8 cellular contexts compared by ENCODE assay signal in the genomic region with DNA sequence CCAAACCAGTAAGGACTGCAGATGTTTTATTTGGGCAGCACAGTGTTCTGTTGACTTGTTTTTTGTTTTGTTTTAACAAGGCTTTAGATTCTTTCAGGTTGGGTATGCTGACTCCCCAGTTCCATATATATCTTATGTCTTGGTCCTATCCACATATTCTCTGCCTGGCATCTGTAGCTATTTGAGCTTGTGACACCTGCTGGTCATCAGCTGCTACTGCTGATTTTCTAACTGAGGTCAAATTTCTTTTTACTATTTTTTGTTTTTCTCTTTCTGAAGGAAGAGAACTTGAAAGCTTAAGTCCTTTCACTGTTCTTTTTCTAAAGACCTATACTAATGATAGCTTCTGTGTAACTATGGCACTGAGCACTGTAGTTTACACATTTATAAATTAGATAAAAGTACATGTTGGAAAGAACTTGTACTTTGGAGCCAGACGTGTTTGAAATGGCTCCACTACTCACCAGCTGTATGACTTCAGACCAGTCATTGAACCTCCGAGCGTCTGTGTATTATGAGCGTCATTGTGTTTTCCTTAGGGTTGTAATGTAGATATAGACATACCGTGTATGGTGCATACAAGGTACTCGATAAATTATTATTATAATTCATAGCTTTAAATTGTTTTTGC.
DNase-seq lines count a peak whose midpoint lies in the region; ATAC-seq and TF ChIP-seq lines count a peak whose summit lies in the region.

No MANE protein-coding gene starts in this region.

- CTCF ChIA-PET in activated CD8-positive, alpha-beta memory T cell treated with anti-CD3 and anti-CD28 coated beads, Interleukin-2, amount 10 ng/mL, durations not matched to agents 7 days and 5 days (lab: Charles Lee): interaction anchor here (0.6 to 3.6 kb wide), 16 partner anchors 8 to 875 kb away, joined by 3 to 14 read pairs (median 4); no protein-coding TSS in a partner anchor
- CTCF ChIA-PET in OCI-LY7 (lab: Charles Lee; ENCODE audit: unreplicated experiment): no interaction called here

- H3K36me3 ChIP-seq in OCI-LY7 (ENCODE audit: insufficient read depth, low read length): peaks cover 88% of the 10 kb centered on the region
- H3K36me3 ChIP-seq in upper lobe of right lung: peaks cover 66% of the 10 kb centered on the region

- no peaks in the 10 kb centered on the region for H3K4me1 ChIP-seq in OCI-LY7 (ENCODE audit: insufficient read depth, low read length, poor library complexity, severe bottlenecking)
- H3K4me1 ChIP-seq in upper lobe of right lung: no peaks in the 10 kb centered on the region

- H3K27ac ChIP-seq in OCI-LY7 (ENCODE audit: low read depth, low read length, poor library complexity, severe bottlenecking) (no peak overlapping the region), upper lobe of right lung (no peak overlapping the region)

- H3K27me3 ChIP-seq in upper lobe of right lung: no peaks in the 10 kb centered on the region

- peak; percentile 63 for ATAC-seq in activated CD8-positive, alpha-beta memory T cell treated with anti-CD3 and anti-CD28 coated beads, Interleukin-2, amount 10 ng/mL, durations not matched to agents 7 days and 5 days
- ATAC-seq in left lobe of liver (peak; percentile 92), upper lobe of right lung (peak; percentile 87), HG03095 (IDR thresholded peaks at IDR 0.05; ENCODE audit: unreplicated experiment) (no peak)

- H3K4me2 ChIP-seq in OCI-LY7 (ENCODE audit: low read length): no peak overlapping the region

- BruUV-seq in OCI-LY7 (replicated peaks; lab: Mats Ljungman, UMichigan): no TSS peak

- no peaks in the 10 kb centered on the region for H3K79me2 ChIP-seq in OCI-LY7 (ENCODE audit: insufficient read depth, low read depth, low read length)

- H3K27me3 Mint-ChIP-seq in activated CD8-positive, alpha-beta memory T cell treated with anti-CD3 and anti-CD28 coated beads, Interleukin-2, amount 10 ng/mL, durations not matched to agents 7 days and 5 days: no peaks in the 10 kb centered on the region

- no peaks in the 10 kb centered on the region for H4K20me1 ChIP-seq in OCI-LY7 (ENCODE audit: insufficient read depth, low read length)

- H3K9me2 ChIP-seq in OCI-LY7 (ENCODE audit: insufficient read depth, low read length): no peaks in the 10 kb centered on the region

- POLR2A ChIA-PET in OCI-LY7 (lab: Charles Lee): interaction anchor here (0.5 to 1.7 kb wide), 12 partner anchors 11 to 574 kb away, joined by 3 to 5 read pairs (median 3); no protein-coding TSS in a partner anchor

- H3K4me3 Mint-ChIP-seq in activated CD8-positive, alpha-beta memory T cell treated with anti-CD3 and anti-CD28 coated beads, Interleukin-2, amount 10 ng/mL, durations not matched to agents 7 days and 5 days: no peak overlapping the region

- H3K9me3 ChIP-seq in OCI-LY7 (ENCODE audit: low read length) (no peaks in the 10 kb centered on the region), upper lobe of right lung (no peaks in the 10 kb centered on the region)

- DNase-seq in activated CD8-positive, alpha-beta memory T cell treated with anti-CD3 and anti-CD28 coated beads, Interleukin-2, amount 10 ng/mL, durations not matched to agents 7 days and 5 days: no peak
- no peak for DNase-seq in activated CD8-positive, alpha-beta memory T cell treated with anti-CD3 and anti-CD28 coated beads, Interleukin-2, amount 50 U/mL, for 4 hours
- DNase-seq in HS-5 (ENCODE audit: low read depth) (peak; percentile 29), OCI-LY7 (ENCODE audit: low spot score) (peak; percentile 73), cerebellum (ENCODE audit: low spot score) (peak; percentile 45), left lobe of liver (ENCODE audit: low spot score) (no peak), upper lobe of right lung (no peak)

- H3K4me3 ChIP-seq in OCI-LY7 (ENCODE audit: low read depth, low read length, poor library complexity, severe bottlenecking) (no peak overlapping the region), upper lobe of right lung (no peak overlapping the region)

- intact Hi-C loops in OCI-LY7 (cut with micrococcal nuclease; ENCODE audit: unreplicated experiment): loop anchor here (1.0 to 2.0 kb wide), 2 partner anchors 142 to 200 kb away; no protein-coding TSS in a partner anchor
- intact Hi-C loops in upper lobe of right lung (cut with DNase I): no loop called here

- H3K9me3 Mint-ChIP-seq in activated CD8-positive, alpha-beta memory T cell treated with anti-CD3 and anti-CD28 coated beads, Interleukin-2, amount 10 ng/mL, durations not matched to agents 7 days and 5 days (ENCODE audit: low read depth): no peaks in the 10 kb centered on the region

- H2AFZ ChIP-seq in OCI-LY7 (ENCODE audit: low read length): no peak overlapping the region

- no peak overlapping the region for H3K27ac Mint-ChIP-seq in activated CD8-positive, alpha-beta memory T cell treated with anti-CD3 and anti-CD28 coated beads, Interleukin-2, amount 10 ng/mL, durations not matched to agents 7 days and 5 days

- peak; percentile 95 for TF ChIP-seq CTCF in OCI-LY7 (conservative IDR thresholded peaks at IDR 0.05; ENCODE audit: low read length)
- peak; percentile 86 for TF ChIP-seq CTCF in upper lobe of right lung (IDR thresholded peaks at IDR 0.05)

- peaks cover 25% of the 10 kb centered on the region for H3K36me3 Mint-ChIP-seq in activated CD8-positive, alpha-beta memory T cell treated with anti-CD3 and anti-CD28 coated beads, Interleukin-2, amount 10 ng/mL, durations not matched to agents 7 days and 5 days

- peaks cover 2% of the 10 kb centered on the region for H3K4me1 Mint-ChIP-seq in activated CD8-positive, alpha-beta memory T cell treated with anti-CD3 and anti-CD28 coated beads, Interleukin-2, amount 10 ng/mL, durations not matched to agents 7 days and 5 days

Comparison
In these comparisons a context has a peak if more than half of its experiments do, and no peak if none do; other contexts are left out.
1. DNase-seq: peak in HS-5 (single experiment), OCI-LY7 (single experiment) and cerebellum (single experiment); none in activated CD8-positive, alpha-beta memory T cell treated with anti-CD3 and anti-CD28 coated beads, Interleukin-2, amount 10 ng/mL, durations not matched to agents 7 days and 5 days (single experiment), activated CD8-positive, alpha-beta memory T cell treated with anti-CD3 and anti-CD28 coated beads, Interleukin-2, amount 50 U/mL, for 4 hours (single experiment), left lobe of liver (single experiment) and upper lobe of right lung (single experiment).